8 cellular contexts compared by ENCODE assay signal in the genomic region with DNA sequence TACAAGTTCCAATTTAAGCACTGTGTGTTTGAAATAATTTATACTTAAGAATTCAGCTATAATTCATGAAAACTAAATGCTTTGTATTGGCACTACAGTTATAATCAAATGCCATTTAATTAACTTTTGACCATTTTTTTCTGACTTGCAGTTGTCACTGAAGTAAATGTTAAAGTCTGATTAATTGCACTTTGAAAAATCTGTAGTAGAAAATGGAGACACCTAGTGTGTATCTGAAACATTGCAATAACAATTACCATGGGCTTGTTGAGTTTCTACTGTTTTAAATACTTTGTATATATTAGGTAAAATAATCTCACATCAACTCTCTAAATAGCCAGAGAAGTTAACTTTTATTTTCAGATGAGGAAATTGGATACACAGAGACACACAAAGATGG.
DNase-seq lines count a peak whose midpoint lies in the region; ATAC-seq and TF ChIP-seq lines count a peak whose summit lies in the region.

No MANE protein-coding gene starts in this region.

- H3K27me3 ChIP-seq in PC-3 (ENCODE audit: low read length): no peaks in the 10 kb centered on the region

- H3K9me3 ChIP-seq in PC-3 (ENCODE audit: low read length) (no peaks in the 10 kb centered on the region), mucosa of descending colon (no peaks in the 10 kb centered on the region)

- H4K20me1 ChIP-seq in PC-3 (ENCODE audit: low read length): no peaks in the 10 kb centered on the region

- POLR2A ChIA-PET in PC-3 (lab: Charles Lee; ENCODE audit: unreplicated experiment): no interaction called here

- H3K4me1 ChIP-seq in PC-3 (ENCODE audit: insufficient read depth, low read length): 0 out of 2 replicates have a peak, but pooled peaks cover 4% of the 10 kb centered on the region
- no peaks in the 10 kb centered on the region for H3K4me1 ChIP-seq in mucosa of descending colon (ENCODE audit: low read depth)

- no peak overlapping the region for H3K4me2 ChIP-seq in PC-3 (ENCODE audit: low read length)

- no peaks in the 10 kb centered on the region for H3K9me2 ChIP-seq in PC-3 (replicated peaks; ENCODE audit: low read length)

- no peak overlapping the region for H3K4me3 ChIP-seq in PC-3 (ENCODE audit: low read length)
- no peak overlapping the region for H3K4me3 ChIP-seq in fibroblast of the aortic adventitia (ENCODE audit: low read depth, low read length)
- no peak overlapping the region for H3K4me3 ChIP-seq in mucosa of descending colon

- intact Hi-C loops in PC-3 (cut with micrococcal nuclease): loop anchor here (1.0 to 10.0 kb wide), 3 partner anchors 72 to 1175 kb away; no protein-coding TSS in a partner anchor
- intact Hi-C loops in mucosa of descending colon (cut with DNase I, micrococcal nuclease): no loop called here
- intact Hi-C loops in sciatic nerve (cut with DNase I): no loop called here

- no peak for ATAC-seq in PC-3
- no peak for ATAC-seq in mucosa of descending colon
- ATAC-seq in sciatic nerve: no peak
- no peak for ATAC-seq in GM21825 (IDR thresholded peaks at IDR 0.05; ENCODE audit: unreplicated experiment)

- CTCF ChIA-PET in PC-3 (lab: Charles Lee): no interaction called here

- no peak for TF ChIP-seq CTCF in GM20000 (IDR thresholded peaks at IDR 0.05; ENCODE audit: extremely low read depth, missing control alignments)
- TF ChIP-seq CTCF in PC-3 (conservative IDR thresholded peaks at IDR 0.05; ENCODE audit: low read depth, low read length): peak; percentile 78
- peak; percentile 56 for TF ChIP-seq CTCF in fibroblast of the aortic adventitia (IDR thresholded peaks at IDR 0.05; ENCODE audit: insufficient read depth, low read length)
- no peak for TF ChIP-seq CTCF in mucosa of descending colon (IDR thresholded peaks at IDR 0.05)

- no peak overlapping the region for H3K9ac ChIP-seq in PC-3 (ENCODE audit: low read length)

- no peak overlapping the region for H3K27ac ChIP-seq in PC-3 (ENCODE audit: low read length)

- peak; percentile 7 to 21 for DNase-seq in AML-193 (lab: John Stamatoyannopoulos, UW)
- DNase-seq in GM20000 (ENCODE audit: low spot score): peak; percentile 3
- peak; percentile 57 for DNase-seq in PC-3
- DNase-seq in fibroblast of the aortic adventitia (ENCODE audit: low read depth): peak; percentile 47
- DNase-seq in mucosa of descending colon: no peak
- no peak for DNase-seq in sciatic nerve (ENCODE audit: low spot score)
- DNase-seq in activated gamma-delta T cell treated with Interleukin-2 at 50 U/mL for 16 hours: no peak

- H2AFZ ChIP-seq in PC-3 (ENCODE audit: low read length): no peak overlapping the region

- H3F3A ChIP-seq in PC-3 (ENCODE audit: low read length, unreplicated experiment): no peaks in the 10 kb centered on the region

- no TSS peak for BruUV-seq in PC-3 (replicated peaks; lab: Mats Ljungman, UMichigan)

- no peaks in the 10 kb centered on the region for H3K79me2 ChIP-seq in PC-3 (ENCODE audit: low read length)

- H3K36me3 ChIP-seq in PC-3 (ENCODE audit: low read depth, low read length): no peaks in the 10 kb centered on the region
- no peaks in the 10 kb centered on the region for H3K36me3 ChIP-seq in mucosa of descending colon (ENCODE audit: low read depth)

Comparison
In these comparisons a context has a peak if more than half of its experiments do, and no peak if none do; other contexts are left out.
1. DNase-seq: peak in AML-193 (2 of 2), GM20000 (single experiment), PC-3 (single experiment) and fibroblast of the aortic adventitia (single experiment); none in mucosa of descending colon (0 of 3), sciatic nerve (single experiment) and activated gamma-delta T cell treated with Interleukin-2 at 50 U/mL for 16 hours (single experiment).
2. CTCF ChIP-seq: peak in PC-3 (single experiment) and fibroblast of the aortic adventitia (single experiment); none in GM20000 (single experiment) and mucosa of descending colon (single experiment).